Comparison of ENCODE assay signal across 29 cellular contexts in genomic region chr1:157628773-157629172, GRCh38. TPM values are rescaled to one million over a fixed set of nuclear protein-coding genes. Genes with fewer than 3 reads are reported as not detected.
DNase-seq lines count a peak whose midpoint lies in the region; ATAC-seq and TF ChIP-seq lines count a peak whose summit lies in the region.
"Had no signal": no experiment of that assay in that cellular context is flagged by ENCODE, and none has a peak within 500 bp of the region (broad histone marks: within the 10 kb centered on the region; RNA-seq: fewer than 3 reads in every experiment).

No MANE protein-coding gene starts in this region.

- H3K4me3 ChIP-seq in GM23248: no peak overlapping the region
- H3K4me3 ChIP-seq: Peyer's patch, SK-N-MC had no signal

- no peaks in the 10 kb centered on the region for H3K4me1 ChIP-seq in GM23248 (ENCODE audit: insufficient read depth)
- H3K4me1 ChIP-seq: BE2C, Peyer's patch had no signal

- DNase-seq in natural killer cell: no peak
- DNase-seq in natural killer cell treated with Interleukin-12 subunit alpha and Interleukin-12 subunit beta and Interleukin-15 and Interleukin-18, amount 100 ng/mL, for 72 hours (ENCODE audit: low spot score): no peak
- no peak for DNase-seq in activated CD8-positive, alpha-beta T cell treated with anti-CD3 and anti-CD28 coated beads for 36 hours
- DNase-seq in GM23248: no peak
- DNase-seq in activated T-cell treated with anti-CD3 and anti-CD28 coated beads, Interleukin-2, amount 50 U/mL, for 48 hours: no peak
- no peak for DNase-seq in NCI-H524 (lab: John Stamatoyannopoulos, UW)
- DNase-seq in progenitor cell of endocrine pancreas (ENCODE audit: low spot score, unreplicated experiment): no peak
- DNase-seq: 8988T, ACHN, BE2C, H7, Kasumi-1, MV-4-11, NCI-H1105, NCI-H146, NCI-H1930, NCI-H446 treated with DMSO at 0.1 percent for 48 hours, NCI-H69, OCI-M1, Peyer's patch, SIG-M5 had no signal

- H3F3A ChIP-seq in GM23248 (ENCODE audit: insufficient read depth): no peaks in the 10 kb centered on the region

- no peak overlapping the region for H3K27ac Mint-ChIP-seq in natural killer cell
- H3K27ac Mint-ChIP-seq in natural killer cell treated with Interleukin-12 subunit alpha and Interleukin-12 subunit beta and Interleukin-15 and Interleukin-18, amount 100 ng/mL, for 72 hours: no peak overlapping the region
- no peak overlapping the region for H3K27ac Mint-ChIP-seq in activated CD8-positive, alpha-beta T cell treated with anti-CD3 and anti-CD28 coated beads for 36 hours
- H3K27ac Mint-ChIP-seq in progenitor cell of endocrine pancreas: no peak overlapping the region
- H3K27ac Mint-ChIP-seq: CD14-positive monocyte had no signal

- H3K36me3 Mint-ChIP-seq in natural killer cell: peaks cover 11% of the 10 kb centered on the region
- H3K36me3 Mint-ChIP-seq in natural killer cell treated with Interleukin-12 subunit alpha and Interleukin-12 subunit beta and Interleukin-15 and Interleukin-18, amount 100 ng/mL, for 72 hours: no peaks in the 10 kb centered on the region
- H3K36me3 Mint-ChIP-seq in activated CD8-positive, alpha-beta T cell treated with anti-CD3 and anti-CD28 coated beads for 36 hours (ENCODE audit: low read depth): no peaks in the 10 kb centered on the region
- no peaks in the 10 kb centered on the region for H3K36me3 Mint-ChIP-seq in progenitor cell of endocrine pancreas (ENCODE audit: insufficient read depth)
- H3K36me3 Mint-ChIP-seq: CD14-positive monocyte had no signal

- in situ Hi-C loops in GM23248 (cut with MboI): no loop called here

- H3K36me3 ChIP-seq in KOPT-K1 (ENCODE audit: insufficient read depth, low read length): no peaks in the 10 kb centered on the region
- H3K36me3 ChIP-seq in GM23248 (ENCODE audit: low read depth): no peaks in the 10 kb centered on the region
- H3K36me3 ChIP-seq: BE2C, Peyer's patch had no signal

- H3K9me2 ChIP-seq in GM23248 (ENCODE audit: insufficient read depth): no peaks in the 10 kb centered on the region

- H3K9me3 Mint-ChIP-seq in natural killer cell: no peaks in the 10 kb centered on the region
- H3K9me3 Mint-ChIP-seq in natural killer cell treated with Interleukin-12 subunit alpha and Interleukin-12 subunit beta and Interleukin-15 and Interleukin-18, amount 100 ng/mL, for 72 hours: no peaks in the 10 kb centered on the region
- H3K9me3 Mint-ChIP-seq in activated CD8-positive, alpha-beta T cell treated with anti-CD3 and anti-CD28 coated beads for 36 hours: no peaks in the 10 kb centered on the region
- H3K9me3 Mint-ChIP-seq in progenitor cell of endocrine pancreas (ENCODE audit: low read depth): no peaks in the 10 kb centered on the region

- intact Hi-C loops in natural killer cell (cut with micrococcal nuclease): no loop called here
- intact Hi-C loops in activated CD8-positive, alpha-beta T cell treated with anti-CD3 and anti-CD28 coated beads for 36 hours (cut with micrococcal nuclease): no loop called here

- no peaks in the 10 kb centered on the region for H3K79me2 ChIP-seq in GM23248 (ENCODE audit: insufficient read depth)

- H3K27ac ChIP-seq in KOPT-K1 (ENCODE audit: low read depth, low read length, poor library complexity, severe bottlenecking) (peak overlapping the region; percentile 73), GM23248 (no peak overlapping the region)
- H3K27ac ChIP-seq: HL-60, Peyer's patch, SK-N-MC had no signal

- ATAC-seq in natural killer cell: peak; percentile 76 to 87 (median 78)
- ATAC-seq in natural killer cell treated with Interleukin-12 subunit alpha and Interleukin-12 subunit beta and Interleukin-15 and Interleukin-18, amount 100 ng/mL, for 72 hours: no peak
- ATAC-seq in activated CD8-positive, alpha-beta T cell treated with anti-CD3 and anti-CD28 coated beads for 36 hours: peak; percentile 42

- no peak for TF ChIP-seq CTCF in natural killer cell (IDR thresholded peaks at IDR 0.05)
- TF ChIP-seq CTCF in activated CD8-positive, alpha-beta T cell treated with anti-CD3 and anti-CD28 coated beads for 36 hours (IDR thresholded peaks at IDR 0.05): no peak
- no peak for TF ChIP-seq CTCF in progenitor cell of endocrine pancreas (IDR thresholded peaks at IDR 0.05; ENCODE audit: unreplicated experiment)

- H3K27me3 Mint-ChIP-seq in natural killer cell (ENCODE audit: low read depth in 2 of 2): peaks cover 24 to 36% of the 10 kb centered on the region in 2 donors
- peaks cover 9 to 24% of the 10 kb centered on the region in 2 donors for H3K27me3 Mint-ChIP-seq in natural killer cell treated with Interleukin-12 subunit alpha and Interleukin-12 subunit beta and Interleukin-15 and Interleukin-18, amount 100 ng/mL, for 72 hours
- H3K27me3 Mint-ChIP-seq in activated CD8-positive, alpha-beta T cell treated with anti-CD3 and anti-CD28 coated beads for 36 hours: peaks cover 5% of the 10 kb centered on the region
- H3K27me3 Mint-ChIP-seq in progenitor cell of endocrine pancreas: peaks cover 30% of the 10 kb centered on the region
- H3K27me3 Mint-ChIP-seq: IgD-negative memory B cell had no signal

- H3K4me2 ChIP-seq in GM23248 (ENCODE audit: unreplicated experiment): no peak overlapping the region

- WGBS in GM23248 (ENCODE audit: low coverage in 1 of 2, low lambda C conversion rate in 2 of 2, missing lambda C conversion rate in 2 of 2), 2 experiments: 26 to 45% methylated on average over 1 of the region's 1 CpG

- H4K20me1 ChIP-seq in GM23248 (ENCODE audit: insufficient read depth): no peaks in the 10 kb centered on the region

- POLR2A ChIA-PET in activated CD8-positive, alpha-beta T cell treated with anti-CD3 and anti-CD28 coated beads for 36 hours (lab: Charles Lee): no interaction called here

- H3K9me3 ChIP-seq in KOPT-K1 (ENCODE audit: insufficient read depth, low read length, poor library complexity, severe bottlenecking) (no peaks in the 10 kb centered on the region), GM23248 (ENCODE audit: low read depth) (no peaks in the 10 kb centered on the region)
- H3K9me3 ChIP-seq: BE2C, Peyer's patch had no signal

- CTCF ChIA-PET in activated CD8-positive, alpha-beta T cell treated with anti-CD3 and anti-CD28 coated beads for 36 hours (lab: Charles Lee): no interaction called here

- H2AFZ ChIP-seq in GM23248: no peak overlapping the region

- no peak overlapping the region for H3K9ac ChIP-seq in GM23248

- H3K4me1 Mint-ChIP-seq in natural killer cell (peaks cover 18 to 22% of the 10 kb centered on the region in 2 donors), progenitor cell of endocrine pancreas (ENCODE audit: low read depth) (no peaks in the 10 kb centered on the region)
- H3K4me1 Mint-ChIP-seq in natural killer cell treated with Interleukin-12 subunit alpha and Interleukin-12 subunit beta and Interleukin-15 and Interleukin-18, amount 100 ng/mL, for 72 hours (ENCODE audit: low read depth in 2 of 2): peaks cover 3 to 10% of the 10 kb centered on the region in 2 donors
- peaks cover 7% of the 10 kb centered on the region for H3K4me1 Mint-ChIP-seq in activated CD8-positive, alpha-beta T cell treated with anti-CD3 and anti-CD28 coated beads for 36 hours (ENCODE audit: low read depth)

- peaks cover 4% of the 10 kb centered on the region; the same call in 1 of the 2 replicates for H3K27me3 ChIP-seq in GM23248 (replicated peaks; ENCODE audit: insufficient read depth)
- H3K27me3 ChIP-seq: BE2C, Peyer's patch had no signal

- H3K4me3 Mint-ChIP-seq in natural killer cell (no peak overlapping the region), progenitor cell of endocrine pancreas (ENCODE audit: low read depth) (no peak overlapping the region)
- no peak overlapping the region for H3K4me3 Mint-ChIP-seq in natural killer cell treated with Interleukin-12 subunit alpha and Interleukin-12 subunit beta and Interleukin-15 and Interleukin-18, amount 100 ng/mL, for 72 hours
- H3K4me3 Mint-ChIP-seq in activated CD8-positive, alpha-beta T cell treated with anti-CD3 and anti-CD28 coated beads for 36 hours: no peak overlapping the region
- H3K4me3 Mint-ChIP-seq: IgD-negative memory B cell had no signal

RNA-seq across cellular contexts. Expression of gene FCRL4, which starts 30.9 kb away (rescaled TPM):
- total RNA-seq in natural killer cell (not detected), progenitor cell of endocrine pancreas (not detected in 2 replicates)
- total RNA-seq in natural killer cell treated with Interleukin-12 subunit alpha and Interleukin-12 subunit beta and Interleukin-15 and Interleukin-18, amount 100 ng/mL, for 72 hours: not detected
- not detected for total RNA-seq in activated CD8-positive, alpha-beta T cell treated with anti-CD3 and anti-CD28 coated beads for 36 hours
- total RNA-seq in GM23248 (2014; rRNA removed; shearing (Covaris generic)): not detected in 2 replicates
- polyA plus RNA-seq in GM23248 (2016; fragmentation: Nextera tagmentation; extraction: Ambion mirVana): not detected in 2 replicates
- total RNA-seq: Daoy, G401, H7, M059J had no signal
- polyA plus RNA-seq: CD14-positive monocyte had no signal

Comparison
In these comparisons a context has a peak if more than half of its experiments do, and no peak if none do; other contexts are left out.
1. ATAC-seq: peak in natural killer cell (3 of 3) and activated CD8-positive, alpha-beta T cell treated with anti-CD3 and anti-CD28 coated beads for 36 hours (single experiment); none in natural killer cell treated with Interleukin-12 subunit alpha and Interleukin-12 subunit beta and Interleukin-15 and Interleukin-18, amount 100 ng/mL, for 72 hours (0 of 2).